8 cellular contexts compared by ENCODE assay signal in genomic region chr4:106369456-106370060, GRCh38. TPM values are rescaled to one million over a fixed set of nuclear protein-coding genes. Genes with fewer than 3 reads are reported as not detected.
DNase-seq lines count a peak whose midpoint lies in the region; ATAC-seq and TF ChIP-seq lines count a peak whose summit lies in the region.

No MANE protein-coding gene starts in this region.

- POLR2A ChIA-PET in PC-3 (lab: Charles Lee; ENCODE audit: unreplicated experiment): no interaction called here

- CTCF ChIA-PET in PC-3 (lab: Charles Lee): interaction anchor here (0.6 kb wide), 1 partner anchor 441 kb away, joined by 3 read pairs; no protein-coding TSS in a partner anchor

- H3K27me3 ChIP-seq in PC-3 (ENCODE audit: low read length): no peaks in the 10 kb centered on the region

- H3K4me1 ChIP-seq in PC-3 (ENCODE audit: insufficient read depth, low read length): peaks cover 8% of the 10 kb centered on the region

- peak; percentile 69 for ATAC-seq in GM19035 (IDR thresholded peaks at IDR 0.05; ENCODE audit: unreplicated experiment)
- peak; percentile 61 for ATAC-seq in HG03457 (IDR thresholded peaks at IDR 0.05; ENCODE audit: unreplicated experiment)
- peak; percentile 56 for ATAC-seq in PC-3

- H2AFZ ChIP-seq in PC-3 (ENCODE audit: low read length): no peak overlapping the region

- no TSS peak for BruUV-seq in PC-3 (replicated peaks; lab: Mats Ljungman, UMichigan)

- DNase-seq in DMS153 (lab: John Stamatoyannopoulos, UW) (peak; percentile 37), PC-3 (peak; percentile 73), dermis microvascular lymphatic vessel endothelial cell (ENCODE audit: low read depth in 2 of 2) (peak; percentile 40 to 86), myocyte (ENCODE audit: low read depth) (peak; percentile 77), NCI-H2107 treated with DMSO at 0.1 percent for 48 hours (lab: John Stamatoyannopoulos, UW; ENCODE audit: unreplicated experiment) (no peak)
- DNase-seq in stimulated activated CD4-positive, alpha-beta T cell treated with anti-CD3 and anti-CD28 coated beads, Interleukin-4, amount 100 ng/mL, for 1 hour: no peak

- H3K4me3 ChIP-seq in PC-3 (ENCODE audit: low read length): no peak overlapping the region

- 0 out of 2 replicates have a peak overlapping the region, but pooled peaks have one; percentile 31 for H3K4me2 ChIP-seq in PC-3 (ENCODE audit: low read length)

- no peaks in the 10 kb centered on the region for H3K9me2 ChIP-seq in PC-3 (replicated peaks; ENCODE audit: low read length)

- no peaks in the 10 kb centered on the region for H3K79me2 ChIP-seq in PC-3 (ENCODE audit: low read length)

- intact Hi-C loops in PC-3 (cut with micrococcal nuclease): loop anchor here (1.0 to 5.0 kb wide), 5 partner anchors 43 to 529 kb away; no protein-coding TSS in a partner anchor

- no peaks in the 10 kb centered on the region for H3F3A ChIP-seq in PC-3 (ENCODE audit: low read length, unreplicated experiment)

- H3K9ac ChIP-seq in PC-3 (ENCODE audit: low read length): no peak overlapping the region

- no peaks in the 10 kb centered on the region for H3K9me3 ChIP-seq in PC-3 (ENCODE audit: low read length)

- H3K27ac ChIP-seq in PC-3 (ENCODE audit: low read length): no peak overlapping the region

- peak; percentile 79 for TF ChIP-seq CTCF in PC-3 (conservative IDR thresholded peaks at IDR 0.05; ENCODE audit: low read depth, low read length)

- H3K36me3 ChIP-seq in PC-3 (ENCODE audit: low read depth, low read length): no peaks in the 10 kb centered on the region

- H4K20me1 ChIP-seq in PC-3 (ENCODE audit: low read length): no peaks in the 10 kb centered on the region

RNA-seq across cellular contexts. Expression of gene GIMD1, which starts 1.0 kb away (rescaled TPM):
- total RNA-seq in PC-3 (2014; rRNA removed) (0.22 TPM in 1 of 2 replicates, not detected in the other), dermis microvascular lymphatic vessel endothelial cell (not detected in 2 replicates), myocyte (not detected in 2 replicates)
- 0.05 TPM for polyA plus RNA-seq in myocyte (2012)

RNA-seq across cellular contexts. Expression of gene AIMP1, which starts 53.2 kb away (rescaled TPM):
- total RNA-seq in PC-3 (2014; rRNA removed) (15.3 and 15.9 TPM in 2 replicates), dermis microvascular lymphatic vessel endothelial cell (9.5 and 12.2 TPM in 2 replicates), myocyte (32.5 and 43.9 TPM in 2 replicates)
- polyA plus RNA-seq in myocyte (2012): 27.4 TPM

RNA-seq across cellular contexts. Expression of gene TBCK, which starts 53.5 kb away (rescaled TPM):
- total RNA-seq in PC-3 (2014; rRNA removed) (7.6 and 10.1 TPM in 2 replicates), dermis microvascular lymphatic vessel endothelial cell (14.6 and 27.1 TPM in 2 replicates), myocyte (38.0 and 50.1 TPM in 2 replicates)
- 17.1 TPM for polyA plus RNA-seq in myocyte (2012)

Comparison
In these comparisons a context has a peak if more than half of its experiments do, and no peak if none do; other contexts are left out.
1. DNase-seq: peak in DMS153 (single experiment), PC-3 (single experiment), dermis microvascular lymphatic vessel endothelial cell (2 of 2) and myocyte (single experiment); none in NCI-H2107 treated with DMSO at 0.1 percent for 48 hours (single experiment) and stimulated activated CD4-positive, alpha-beta T cell treated with anti-CD3 and anti-CD28 coated beads, Interleukin-4, amount 100 ng/mL, for 1 hour (single experiment).
2. Peak in every context shown above with its lines, with median percentiles within 50 percentile points of each other: ATAC-seq.